ENCODE assay signal across 30 cellular contexts in genomic region chr2:11516984-11517648, GRCh38.
"Had no signal": no experiment of that assay in that cellular context is flagged by ENCODE, and none has a peak within 500 bp of the region (broad histone marks: within the 10 kb centered on the region; RNA-seq: fewer than 3 reads in every experiment).

No MANE protein-coding gene starts in this region.

- H3K4me1 ChIP-seq: colonic mucosa, gastrocnemius medialis, parathyroid adenoma, right lobe of liver, suprapubic skin, transverse colon, upper lobe of right lung had no signal

- H3K9ac ChIP-seq: parathyroid adenoma had no signal

- H3K27ac Mint-ChIP-seq: dendritic cell treated with granulocyte-macrophage colony-stimulating factor and Interleukin-4, amounts not matched to agents 40 ng/mL and 50 ng/mL, for 4 days; endodermal cell; memory B cell; mesothelial cell of epicardium; naive thymus-derived CD8-positive, alpha-beta T cell; progenitor cell of endocrine pancreas; stimulated activated naive CD8-positive, alpha-beta T cell treated with anti-CD3 and anti-CD28 coated beads, Interleukin-15, amount 100 ng/mL, for 72 hours had no signal

- H3K36me3 Mint-ChIP-seq: mesothelial cell of epicardium had no signal

- H3K4me3 ChIP-seq: colonic mucosa, gastrocnemius medialis, hepatocyte, lung, right lobe of liver, smooth muscle cell, suprapubic skin, transverse colon, upper lobe of right lung had no signal

- H3K4me3 Mint-ChIP-seq: dendritic cell treated with granulocyte-macrophage colony-stimulating factor and Interleukin-4, amounts not matched to agents 40 ng/mL and 50 ng/mL, for 4 days; endodermal cell; memory B cell; mesothelial cell of epicardium; naive thymus-derived CD8-positive, alpha-beta T cell; stimulated activated naive CD8-positive, alpha-beta T cell treated with anti-CD3 and anti-CD28 coated beads, Interleukin-15, amount 100 ng/mL, for 72 hours had no signal

- FAIRE-seq: kidney had no signal

- H3K27me3 Mint-ChIP-seq: progenitor cell of endocrine pancreas had no signal

- H3K9me3 Mint-ChIP-seq: dendritic cell treated with granulocyte-macrophage colony-stimulating factor and Interleukin-4, amounts not matched to agents 40 ng/mL and 50 ng/mL, for 4 days; endodermal cell had no signal

- H3K4me2 ChIP-seq: hepatocyte, smooth muscle cell had no signal

- H3K4me1 Mint-ChIP-seq: memory B cell; mesothelial cell of epicardium; naive thymus-derived CD8-positive, alpha-beta T cell; stimulated activated naive CD8-positive, alpha-beta T cell treated with anti-CD3 and anti-CD28 coated beads, Interleukin-15, amount 100 ng/mL, for 72 hours had no signal

- ATAC-seq: esophagus mucosa; gastrocnemius medialis; left lobe of liver; naive thymus-derived CD8-positive, alpha-beta T cell; stimulated activated naive CD8-positive, alpha-beta T cell treated with anti-CD3 and anti-CD28 coated beads, Interleukin-15, amount 100 ng/mL, for 72 hours; upper lobe of right lung had no signal

- H3K27me3 ChIP-seq: colonic mucosa, gastrocnemius medialis, hepatocyte, right lobe of liver, suprapubic skin, transverse colon, upper lobe of right lung had no signal

- H2AFZ ChIP-seq: hepatocyte, parathyroid adenoma had no signal

- DNase-seq: colonic mucosa; effector CD8-positive, alpha-beta T cell; endodermal cell; foreskin fibroblast; gastrocnemius medialis; head of caudate nucleus; kidney; naive thymus-derived CD8-positive, alpha-beta T cell; nucleus accumbens; right lobe of liver; stimulated activated CD4-positive, alpha-beta T cell treated with anti-CD3 and anti-CD28 coated beads, Interleukin-12 subunit alpha, Interleukin-12 subunit beta, amount 100 ng/mL, for 4 hours; stimulated activated CD4-positive, alpha-beta T cell treated with anti-CD3 and anti-CD28 coated beads, Interleukin-1b, Interleukin-23, amount 100 ng/mL, for 48 hours; stimulated activated CD4-positive, alpha-beta T cell treated with anti-CD3 and anti-CD28 coated beads, Interleukin-4, amount 100 ng/mL, for 1 hour; stimulated activated CD8-positive, alpha-beta memory T cell treated with anti-CD3 and anti-CD28 coated beads, Interleukin-4, amount 100 ng/mL, for 48 hours; stimulated activated naive CD4-positive, alpha-beta T cell; stimulated activated naive CD8-positive, alpha-beta T cell treated with anti-CD3 and anti-CD28 coated beads, Interleukin-15, amount 100 ng/mL, for 72 hours; transverse colon; upper lobe of right lung had no signal

- H3K27ac ChIP-seq: colonic mucosa, epithelial cell of prostate, gastrocnemius medialis, hepatocyte, parathyroid adenoma, right lobe of liver, suprapubic skin, transverse colon, upper lobe of right lung had no signal

- H3K79me2 ChIP-seq: parathyroid adenoma had no signal

- H3K9me3 ChIP-seq: colonic mucosa, gastrocnemius medialis, right lobe of liver, suprapubic skin, transverse colon had no signal

- H3K36me3 ChIP-seq: colonic mucosa, gastrocnemius medialis, right lobe of liver, suprapubic skin, transverse colon, upper lobe of right lung had no signal
